In the genomic region with DNA sequence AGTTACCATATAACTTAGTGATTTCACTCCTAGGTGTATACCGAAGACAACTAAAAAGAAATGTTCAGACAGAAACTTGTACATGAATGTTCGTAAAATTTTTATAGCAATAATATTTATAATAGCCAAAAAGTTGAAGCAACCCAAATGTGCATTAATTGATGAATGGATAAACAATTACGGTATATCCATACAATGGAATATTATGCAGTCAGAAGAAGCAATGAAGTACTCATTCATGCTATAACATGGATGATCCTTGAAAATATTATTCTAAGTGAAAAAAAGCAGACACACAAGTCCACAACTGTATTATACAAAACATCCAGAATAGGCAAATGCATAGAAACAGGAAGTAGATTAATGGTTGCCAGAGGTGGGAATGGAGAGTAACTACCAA, we compare ENCODE assay signal across 34 cellular contexts.
"Had no signal": no experiment of that assay in that cellular context is flagged by ENCODE, and none has a peak within 500 bp of the region (broad histone marks: within the 10 kb centered on the region; RNA-seq: fewer than 3 reads in every experiment).

No MANE protein-coding gene starts in this region.

- DNase-seq: Karpas-422, Kasumi-1, MG63, MM.1S, MV-4-11, NCI-H1048, NCI-H1092, NCI-H1092 treated with DMSO at 0.1 percent for 48 hours, NCI-H1105, NCI-H1105 treated with DMSO at 0.1 percent for 48 hours, NCI-H1417, NCI-H1417 treated with DMSO at 0.1 percent for 48 hours, NCI-H1436, NCI-H1436 treated with DMSO at 0.1 percent for 48 hours, NCI-H146, NCI-H1694, NCI-H1694 treated with DMSO at 0.1 percent for 48 hours, NCI-H187, NCI-H187 treated with DMSO at 0.1 percent for 48 hours, NCI-H1930, NCI-H2029, NCI-H2029 treated with DMSO at 0.1 percent for 48 hours, NCI-H2081, NCI-H2081 treated with DMSO at 0.1 percent for 48 hours, NCI-H2107, NCI-H2171, NCI-H2171 treated with DMSO at 0.1 percent for 48 hours, NCI-H2227 treated with DMSO at 0.1 percent for 48 hours, NCI-H226, NCI-H345, NCI-H446, NCI-H446 treated with DMSO at 0.1 percent for 48 hours, NCI-H510A, NCI-H510A treated with DMSO at 0.1 percent for 48 hours had no signal

- H3K36me3 ChIP-seq: MG63 had no signal

- H3K4me3 ChIP-seq: MG63 had no signal

- H3K27me3 ChIP-seq: MG63 had no signal
